Comparison of ENCODE assay signal across 10 cellular contexts in genomic region chr3:30672959-30673358, GRCh38.
DNase-seq lines count a peak whose midpoint lies in the region; ATAC-seq and TF ChIP-seq lines count a peak whose summit lies in the region.
"Had no signal": no experiment of that assay in that cellular context is flagged by ENCODE, and none has a peak within 500 bp of the region (broad histone marks: within the 10 kb centered on the region; RNA-seq: fewer than 3 reads in every experiment).

No MANE protein-coding gene starts in this region.

- no peak overlapping the region for H2BK5ac ChIP-seq in trophoblast cell (ENCODE audit: low read depth, low read length, poor library complexity)

- peaks cover 2% of the 10 kb centered on the region for H3K79me1 ChIP-seq in trophoblast cell (ENCODE audit: low read length)

- H3K27me3 ChIP-seq in heart left ventricle (no peaks in the 10 kb centered on the region), trophoblast cell (ENCODE audit: insufficient read depth, low read length) (no peaks in the 10 kb centered on the region), transverse colon (no peaks in the 10 kb centered on the region)

- no peak for TF ChIP-seq EP300 in transverse colon (IDR thresholded peaks at IDR 0.05; ENCODE audit: low read depth)

- 78 to 92% (median 83%) methylated on average over 4 of the region's 4 CpGs for WGBS in heart left ventricle, 4 donors
- WGBS in trophoblast cell (ENCODE audit: extremely low coverage, insufficient coverage, insufficient read length) = no CpG with 5 or more reads among the region's 4 CpGs
- WGBS in transverse colon (ENCODE audit: low coverage in 1 of 2), 2 donors = 85% methylated on average over 4 of the region's 4 CpGs; no CpG with 5 or more reads in 1 of the 2 donors

- no peak overlapping the region for H3K14ac ChIP-seq in trophoblast cell (ENCODE audit: low read length)

- H3K36me3 Mint-ChIP-seq in activated CD4-positive, alpha-beta memory T cell treated with anti-CD3 and anti-CD28 coated beads, Interleukin-2, amount 10 ng/mL, durations not matched to agents 7 days and 5 days (ENCODE audit: low read depth) = peaks cover 99% of the 10 kb centered on the region

- POLR2A ChIA-PET in activated CD4-positive, alpha-beta memory T cell treated with anti-CD3 and anti-CD28 coated beads, Interleukin-2, amount 10 ng/mL, durations not matched to agents 7 days and 5 days (lab: Charles Lee) = no interaction called here

- no peak overlapping the region for H2AK5ac ChIP-seq in trophoblast cell (ENCODE audit: low read length)

- H3K4me1 ChIP-seq in heart left ventricle (peaks cover 3 to 69% (median 36%) of the 10 kb centered on the region in 12 donors), trophoblast cell (ENCODE audit: control insufficient read depth in 1 of 2, insufficient read depth in 2 of 2, low read length in 2 of 2) (peaks cover 0 to 5% of the 10 kb centered on the region in 2 experiments), transverse colon (peaks cover 0 to 26% (median 18%) of the 10 kb centered on the region in 4 donors)

- peaks cover 79% of the 10 kb centered on the region for H3K4me1 Mint-ChIP-seq in activated CD4-positive, alpha-beta memory T cell treated with anti-CD3 and anti-CD28 coated beads, Interleukin-2, amount 10 ng/mL, durations not matched to agents 7 days and 5 days

- no peak overlapping the region for H4K91ac ChIP-seq in trophoblast cell (ENCODE audit: low read depth, low read length)

- H3K9ac ChIP-seq in trophoblast cell (ENCODE audit: low read length) = no peak overlapping the region

- in situ Hi-C loops in Caki2 (cut with HindIII; ENCODE audit: low pct_unique_long_range_greater_than_20kb, low sequenced_read_pairs) = no loop called here
- in situ Hi-C loops in transverse colon (cut with MboI; ENCODE audit: low pct_ligation_motif_present in 1 of 4, low pct_unique_long_range_greater_than_20kb in 1 of 4, low sequenced_read_pairs in 3 of 4) = loop anchor here in 1 of 4 donors (10.0 kb wide), 1 partner anchor 48 kb away; no protein-coding TSS in a partner anchor

- H4K12ac ChIP-seq in trophoblast cell (ENCODE audit: low read depth, low read length) = no peak overlapping the region

- peaks cover 0 to 100% (median 83%) of the 10 kb centered on the region in 9 donors for H3K36me3 ChIP-seq in heart left ventricle
- peaks cover 16 to 36% of the 10 kb centered on the region in 2 experiments for H3K36me3 ChIP-seq in trophoblast cell (ENCODE audit: control insufficient read depth in 1 of 2, insufficient read depth in 2 of 2, low read length in 2 of 2)
- peaks cover 0 to 43% (median 21%) of the 10 kb centered on the region in 4 donors for H3K36me3 ChIP-seq in transverse colon

- intact Hi-C loops in heart left ventricle (cut with DNase I) = loop anchor here in 1 of 10 donors (10.0 kb wide), 1 partner anchor 58 kb away; no protein-coding TSS in a partner anchor
- intact Hi-C loops in transverse colon (cut with DNase I; ENCODE audit: low total_unique reads) = no loop called here

- H3K4me3 ChIP-seq in heart left ventricle (no peak overlapping the region), trophoblast cell (ENCODE audit: low read depth, low read length) (no peak overlapping the region), transverse colon (no peak overlapping the region)

- H3K4me3 Mint-ChIP-seq in activated CD4-positive, alpha-beta memory T cell treated with anti-CD3 and anti-CD28 coated beads, Interleukin-2, amount 10 ng/mL, durations not matched to agents 7 days and 5 days = no peak overlapping the region

- peak overlapping the region; percentile 28 for H3K27ac Mint-ChIP-seq in activated CD4-positive, alpha-beta memory T cell treated with anti-CD3 and anti-CD28 coated beads, Interleukin-2, amount 10 ng/mL, durations not matched to agents 7 days and 5 days

- H2AFZ ChIP-seq in trophoblast cell (ENCODE audit: insufficient read depth, low read length, poor library complexity) = no peak overlapping the region

- peak; percentile 74 for DNase-seq in Caki2 (ENCODE audit: low read depth)
- no peak for DNase-seq in activated CD4-positive, alpha-beta memory T cell treated with anti-CD3 and anti-CD28 coated beads, Interleukin-2, amount 10 ng/mL, durations not matched to agents 7 days and 5 days
- peak in 2 of 5 donors; percentile 29 to 40 for DNase-seq in heart left ventricle
- DNase-seq in trophoblast cell = peak; percentile 76 to 87
- no peak for DNase-seq in iPS-NIHi11 (ENCODE audit: low spot score)
- DNase-seq in transverse colon = no peak
- DNase-seq: DND-41, substantia nigra, T1000 had no signal

- H3K27ac ChIP-seq in heart left ventricle = peak overlapping the region in 6 of 12 donors; percentile 4 to 53 (median 26)
- no peak overlapping the region for H3K27ac ChIP-seq in trophoblast cell (ENCODE audit: low read depth, low read length)
- no peak overlapping the region for H3K27ac ChIP-seq in transverse colon

- TF ChIP-seq POLR2A in heart left ventricle (IDR thresholded peaks at IDR 0.05) (no peak), transverse colon (IDR thresholded peaks at IDR 0.05) (no peak)

- no peaks in the 10 kb centered on the region for H3K9me3 ChIP-seq in heart left ventricle
- H3K9me3 ChIP-seq in trophoblast cell (ENCODE audit: insufficient read depth, low read depth, low read length) = no peaks in the 10 kb centered on the region
- no peaks in the 10 kb centered on the region for H3K9me3 ChIP-seq in transverse colon

- no peak overlapping the region for H3K4me2 ChIP-seq in trophoblast cell (ENCODE audit: low read length)

- no peak overlapping the region for H3K18ac ChIP-seq in trophoblast cell (ENCODE audit: low read length)

- no peaks in the 10 kb centered on the region for H3K79me2 ChIP-seq in trophoblast cell (ENCODE audit: control insufficient read depth, insufficient read depth, low read length, poor library complexity)

- no peak overlapping the region for H2BK12ac ChIP-seq in trophoblast cell (ENCODE audit: low read length)

- no peak overlapping the region for H3K23ac ChIP-seq in trophoblast cell (ENCODE audit: low read length)

- CTCF ChIA-PET in activated CD4-positive, alpha-beta memory T cell treated with anti-CD3 and anti-CD28 coated beads, Interleukin-2, amount 10 ng/mL, durations not matched to agents 7 days and 5 days (lab: Charles Lee) = interaction anchor here (2.0 kb wide), 1 partner anchor 20 kb away, joined by 6 read pairs; no protein-coding TSS in a partner anchor

- TF ChIP-seq CTCF in heart left ventricle (IDR thresholded peaks at IDR 0.05) (peak in 1 of 12 donors; percentile 19), transverse colon (IDR thresholded peaks at IDR 0.05) (no peak)

- H4K8ac ChIP-seq in trophoblast cell (ENCODE audit: low read depth, low read length) = no peak overlapping the region

- peak; percentile 53 to 64 (median 56) for ATAC-seq in heart left ventricle
- ATAC-seq in HG02759 (IDR thresholded peaks at IDR 0.05; ENCODE audit: unreplicated experiment) = no peak

- no peak overlapping the region for H3K4ac ChIP-seq in trophoblast cell (ENCODE audit: low read depth, low read length)

- no peaks in the 10 kb centered on the region for H3K27me3 Mint-ChIP-seq in activated CD4-positive, alpha-beta memory T cell treated with anti-CD3 and anti-CD28 coated beads, Interleukin-2, amount 10 ng/mL, durations not matched to agents 7 days and 5 days

- no peaks in the 10 kb centered on the region for H3K9me3 Mint-ChIP-seq in activated CD4-positive, alpha-beta memory T cell treated with anti-CD3 and anti-CD28 coated beads, Interleukin-2, amount 10 ng/mL, durations not matched to agents 7 days and 5 days

- H2BK120ac ChIP-seq in trophoblast cell (ENCODE audit: insufficient read depth, low read length, poor library complexity) = no peak overlapping the region

Comparison
In these comparisons a context has a peak if more than half of its experiments do, and no peak if none do; other contexts are left out.
1. DNase-seq: peak in Caki2 (single experiment) and trophoblast cell (2 of 2); none in activated CD4-positive, alpha-beta memory T cell treated with anti-CD3 and anti-CD28 coated beads, Interleukin-2, amount 10 ng/mL, durations not matched to agents 7 days and 5 days (single experiment), iPS-NIHi11 (single experiment) and transverse colon (single experiment).